Comparison of ENCODE assay signal across 8 cellular contexts in genomic region chr5:117455236-117456233, GRCh38.
DNase-seq lines count a peak whose midpoint lies in the region; ATAC-seq, FAIRE-seq and TF ChIP-seq lines count a peak whose summit lies in the region.

No MANE protein-coding gene starts in this region.

- peak overlapping the region; percentile 52 for H3K27ac ChIP-seq in C4-2B

- peaks cover 5% of the 10 kb centered on the region for H3K4me1 Mint-ChIP-seq in T-helper 17 cell

- TF ChIP-seq CTCF in C4-2B (conservative IDR thresholded peaks at IDR 0.05), result peak; percentile 60

- H3K4me3 ChIP-seq in iPS-11a (ENCODE audit: low read depth, low read length), result peak overlapping the region; percentile 67

- no peaks in the 10 kb centered on the region for H3K9me3 ChIP-seq in T-helper 17 cell (ENCODE audit: control insufficient read depth, low read length, poor library complexity, severe bottlenecking)

- no peaks in the 10 kb centered on the region for H3K36me3 Mint-ChIP-seq in T-helper 17 cell (ENCODE audit: low read depth)

- peaks cover 15% of the 10 kb centered on the region for H3K27me3 Mint-ChIP-seq in T-helper 17 cell

- DNase-seq in T-helper 17 cell, result no peak
- peak; percentile 37 for DNase-seq in urothelium cell line (ENCODE audit: low spot score)
- no peak for DNase-seq in MV-4-11 (lab: John Stamatoyannopoulos, UW)
- no peak for DNase-seq in HTR-8/SVneo (ENCODE audit: insufficient read length, low spot score)

- ATAC-seq in GM19025 (IDR thresholded peaks at IDR 0.05; ENCODE audit: low read depth, unreplicated experiment) (peak; percentile 14), HG03135 (IDR thresholded peaks at IDR 0.05; ENCODE audit: unreplicated experiment) (peak; percentile 35), T-helper 17 cell (peak; percentile 20)

- H3K4me3 Mint-ChIP-seq in T-helper 17 cell, result peak overlapping the region; percentile 72

- FAIRE-seq in urothelium cell line (lab: Jason Lieb, UNC) (peak; percentile 9), HTR-8/SVneo (lab: Jason Lieb, UNC) (no peak)

- H3K27ac Mint-ChIP-seq in T-helper 17 cell, result no peak overlapping the region
